9 cellular contexts compared by ENCODE assay signal in genomic region chr3:190017575-190018288, GRCh38.
DNase-seq lines count a peak whose midpoint lies in the region; ATAC-seq, FAIRE-seq and TF ChIP-seq lines count a peak whose summit lies in the region.
"Had no signal": no experiment of that assay in that cellular context is flagged by ENCODE, and none has a peak within 500 bp of the region (broad histone marks: within the 10 kb centered on the region; RNA-seq: fewer than 3 reads in every experiment).

No MANE protein-coding gene starts in this region.

- CTCF ChIA-PET in HepG2 (lab: Yijun Ruan, JAX; ENCODE audit: low intra/inter-chr PET ratio, low total read pairs), result no interaction called here

- H2AFZ ChIP-seq in HepG2 (ENCODE audit: low read length), result no peak overlapping the region

- peaks cover under 1% of the 10 kb centered on the region; the same call in 1 of the 2 replicates for H3K4me1 ChIP-seq in HepG2 (ENCODE audit: insufficient read depth, low read length)

- no peak for TF ChIP-seq EP300 in HepG2 (IDR thresholded peaks at IDR 0.05; ENCODE audit: low read depth in 2 of 2, low read length in 2 of 2)
- no peak for TF ChIP-seq EP300 in HepG2 (CRISPR knock-in tag; IDR thresholded peaks at IDR 0.05; ENCODE audit: borderline replicate concordance)

- H3K36me3 ChIP-seq in HepG2 (replicated peaks in 1 of 2; ENCODE audit: control insufficient read depth in 1 of 2, insufficient read depth in 2 of 2, low read length in 2 of 2), result no peaks in the 10 kb centered on the region

- no peak overlapping the region for H3K27ac ChIP-seq in HepG2 (ENCODE audit: extremely low read length, insufficient read depth, low read length)

- peak; percentile 81 for DNase-seq in AG10803 (ENCODE audit: low read depth)
- peak; percentile 65 for DNase-seq in HS-5 (ENCODE audit: low read depth)
- DNase-seq in amniotic epithelial cell (ENCODE audit: low read depth), result peak; percentile 69
- no peak for DNase-seq in HepG2 (ENCODE audit: low spot score)
- no peak for DNase-seq in NCI-H187 treated with DMSO at 0.1 percent for 48 hours (lab: John Stamatoyannopoulos, UW)
- DNase-seq: activated naive CD8-positive, alpha-beta T cell treated with anti-CD3 and anti-CD28 coated beads, Interleukin-2, amount 10 ng/mL, durations not matched to agents 7 days and 5 days had no signal

- TF ChIP-seq CTCF in AG10803 (conservative IDR thresholded peaks at IDR 0.05; ENCODE audit: low read length) (peak; percentile 57), HepG2 (CRISPR knock-in tag; IDR thresholded peaks at IDR 0.05) (no peak)

- no peak overlapping the region for H3K4me2 ChIP-seq in HepG2 (ENCODE audit: low read depth, low read length)

- in situ Hi-C loops in HepG2 (cut with HindIII; ENCODE audit: extremely low pct_ligation_motif_present, low pct_unique_long_range_greater_than_20kb), result no loop called here

- H3K9me3 ChIP-seq in HepG2 (ENCODE audit: low read length), result no peaks in the 10 kb centered on the region

- FAIRE-seq in HepG2 (lab: Jason Lieb, UNC), result no peak

- no peak for TF ChIP-seq POLR2A in HepG2 (IDR thresholded peaks at IDR 0.05; ENCODE audit: insufficient read depth in 1 of 2, low read depth in 2 of 2, low read length in 2 of 2)

- 3% methylated on average over 6 of the region's 6 CpGs for WGBS in HepG2 (ENCODE audit: low lambda C conversion rate)

- H3K9ac ChIP-seq in HepG2 (ENCODE audit: insufficient read depth, low read depth, low read length), result no peak overlapping the region

- H4K20me1 ChIP-seq in HepG2 (ENCODE audit: insufficient read depth, low read length), result no peaks in the 10 kb centered on the region

- no TSS peak for BruUV-seq in HepG2 (replicated peaks; lab: Mats Ljungman, UMichigan)

- H3K4me3 ChIP-seq in AG10803 (ENCODE audit: low read length) (no peak overlapping the region), HepG2 (replicated peaks in 1 of 3; ENCODE audit: insufficient read depth in 1 of 3, low read depth in 2 of 3, low read length in 3 of 3) (no peak overlapping the region)

- intact Hi-C loops in HepG2 (cut with micrococcal nuclease; ENCODE audit: unreplicated experiment), result no loop called here

- POLR2A ChIA-PET in HepG2 (lab: Yijun Ruan, JAX), result no interaction called here

- no peak for TF ChIP-seq RAD21 in HepG2 (CRISPR knock-in tag; IDR thresholded peaks at IDR 0.05)

- no peak for ATAC-seq in HepG2
- ATAC-seq in GM19467 (IDR thresholded peaks at IDR 0.05; ENCODE audit: unreplicated experiment), result no peak
- no peak for ATAC-seq in GM18870 (IDR thresholded peaks at IDR 0.05; ENCODE audit: unreplicated experiment)
- no peak for ATAC-seq in HG03378 (IDR thresholded peaks at IDR 0.05; ENCODE audit: unreplicated experiment)

- H3K79me2 ChIP-seq in HepG2 (ENCODE audit: insufficient read depth, low read length), result no peaks in the 10 kb centered on the region

- 0 out of 5 replicates have a peak, but pooled peaks cover 0 to 3% of the 10 kb centered on the region in 2 experiments for H3K27me3 ChIP-seq in HepG2 (ENCODE audit: control insufficient read depth in 1 of 2, insufficient read depth in 2 of 2, low read length in 2 of 2)

TF ChIP-seq in HepG2, 621 proteins besides CTCF, POLR2A, EP300 and RAD21:
- TF ChIP-seq, protein P1, sequence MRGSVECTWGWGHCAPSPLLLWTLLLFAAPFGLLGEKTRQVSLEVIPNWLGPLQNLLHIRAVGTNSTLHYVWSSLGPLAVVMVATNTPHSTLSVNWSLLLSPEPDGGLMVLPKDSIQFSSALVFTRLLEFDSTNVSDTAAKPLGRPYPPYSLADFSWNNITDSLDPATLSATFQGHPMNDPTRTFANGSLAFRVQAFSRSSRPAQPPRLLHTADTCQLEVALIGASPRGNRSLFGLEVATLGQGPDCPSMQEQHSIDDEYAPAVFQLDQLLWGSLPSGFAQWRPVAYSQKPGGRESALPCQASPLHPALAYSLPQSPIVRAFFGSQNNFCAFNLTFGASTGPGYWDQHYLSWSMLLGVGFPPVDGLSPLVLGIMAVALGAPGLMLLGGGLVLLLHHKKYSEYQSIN (CRISPR knock-in tag; IDR thresholded peaks at IDR 0.05; ENCODE audit: borderline replicate concordance), result no peak
- TF ChIP-seq HMG20B (CRISPR knock-in tag; conservative IDR thresholded peaks at IDR 0.05) (no peak), STAG1 (CRISPR knock-in tag; IDR thresholded peaks at IDR 0.05) (peak; percentile 30; the same call in 1 of the 2 replicates), POLR2AphosphoS2 (IDR thresholded peaks at IDR 0.05; ENCODE audit: low read depth, low read length) (no peak)

Comparison
In these comparisons a context has a peak if more than half of its experiments do, and no peak if none do; other contexts are left out.
1. DNase-seq: peak in AG10803 (single experiment), HS-5 (single experiment) and amniotic epithelial cell (single experiment); none in HepG2 (single experiment) and NCI-H187 treated with DMSO at 0.1 percent for 48 hours (single experiment).